In genomic region chr1:15866696-15867687, GRCh38 we compare ENCODE assay signal across 18 cellular contexts. TPM values are rescaled to one million over a fixed set of nuclear protein-coding genes. Genes with fewer than 3 reads are reported as not detected.
DNase-seq lines count a peak whose midpoint lies in the region; ATAC-seq and TF ChIP-seq lines count a peak whose summit lies in the region.
"Had no signal": no experiment of that assay in that cellular context is flagged by ENCODE, and none has a peak within 500 bp of the region (broad histone marks: within the 10 kb centered on the region; RNA-seq: fewer than 3 reads in every experiment).

No MANE protein-coding gene starts in this region.

- TF ChIP-seq EP300 in SK-N-SH (IDR thresholded peaks at IDR 0.05; ENCODE audit: borderline replicate concordance in 1 of 2, low read depth in 1 of 2, low read length in 1 of 2), result no peak

- no peak for TF ChIP-seq RAD21 in SK-N-SH (IDR thresholded peaks at IDR 0.05; ENCODE audit: low read length)

- ATAC-seq in SK-N-SH treated with all-trans-retinoic acid at 6 μM for 48 hours, result no peak
- peak; percentile 30 for ATAC-seq in sciatic nerve
- ATAC-seq: GM12878; left cardiac atrium; stimulated activated memory B cell treated with anti-CD40 and anti-IgM and Interleukin-4, amounts not matched to agents 10 μg/mL and 1 μg/mL and 100 μg/mL, for 72 hours had no signal

- H2AFZ ChIP-seq in SK-N-SH (ENCODE audit: low read depth), result no peak overlapping the region
- H2AFZ ChIP-seq: hepatocyte had no signal

- POLR2A ChIA-PET in SK-N-SH (lab: Yijun Ruan, JAX), result interaction anchor here (1.3 kb wide), 1 partner anchor 17 kb away, joined by 3 read pairs; no protein-coding TSS in a partner anchor

- no peaks in the 10 kb centered on the region for H3K27me3 ChIP-seq in SK-N-SH (ENCODE audit: insufficient read depth)
- no peaks in the 10 kb centered on the region for H3K27me3 ChIP-seq in dorsolateral prefrontal cortex
- H3K27me3 ChIP-seq: hepatocyte, transverse colon had no signal

- H4K20me1 ChIP-seq in SK-N-SH (ENCODE audit: insufficient read depth), result peaks cover 80% of the 10 kb centered on the region

- no peaks in the 10 kb centered on the region for H3K9me3 ChIP-seq in SK-N-SH
- H3K9me3 ChIP-seq: transverse colon had no signal

- peaks cover 11% of the 10 kb centered on the region for H3F3A ChIP-seq in SK-N-SH (replicated peaks; ENCODE audit: insufficient read depth)

- peaks cover 0 to 11% of the 10 kb centered on the region in 2 experiments; a peak in 2 of 4 replicates for H3K4me1 ChIP-seq in SK-N-SH (ENCODE audit: control insufficient read depth in 1 of 2, insufficient read depth in 2 of 2, low read depth in 1 of 2, low read length in 1 of 2)

- DNase-seq in SK-N-SH, result no peak
- peak; percentile 22 for DNase-seq in NCI-H526 treated with DMSO at 0.1 percent for 48 hours (lab: John Stamatoyannopoulos, UW)
- peak in 1 of 10 donors; percentile 41 for DNase-seq in dorsolateral prefrontal cortex
- DNase-seq in sciatic nerve (ENCODE audit: low spot score), result no peak
- no peak for DNase-seq in Ammon's horn (ENCODE audit: low spot score)
- DNase-seq in T-helper 1 cell, result no peak
- DNase-seq in SHP77 (lab: John Stamatoyannopoulos, UW), result no peak
- DNase-seq: activated B cell treated with CpG ODN at 0.5 μM for 24 hours; aorta; CD8-positive, alpha-beta memory T cell; left cardiac atrium; PC-3; transverse colon had no signal

- CTCF ChIA-PET in SK-N-SH (lab: Yijun Ruan, JAX), result interaction anchor here (0.7 to 1.6 kb wide), 4 partner anchors 8 to 141 kb away, joined by 3 to 5 read pairs (median 4); no protein-coding TSS in a partner anchor

- H3K9ac ChIP-seq in SK-N-SH, result no peak overlapping the region

- WGBS in SK-N-SH (ENCODE audit: low lambda C conversion rate), result 93% methylated on average over 6 of the region's 6 CpGs

- TF ChIP-seq CTCF in SK-N-SH (IDR thresholded peaks at IDR 0.05) (no peak), dorsolateral prefrontal cortex (IDR thresholded peaks at IDR 0.05 in 54 of 56, conservative IDR thresholded peaks at IDR 0.05 in 2 of 56; ENCODE audit: low read depth in 1 of 56, partially characterized antibody in 56 of 56) (no peak)

- intact Hi-C loops in dorsolateral prefrontal cortex (cut with DNase I), result no loop called here
- intact Hi-C loops in sciatic nerve (cut with DNase I), result no loop called here

- no peaks in the 10 kb centered on the region for H3K9me2 ChIP-seq in SK-N-SH

- peaks cover 100% of the 10 kb centered on the region for H3K79me2 ChIP-seq in SK-N-SH (ENCODE audit: insufficient read depth)

- H3K27ac ChIP-seq in SK-N-SH (ENCODE audit: low read depth in 2 of 2, low read length in 1 of 2) (no peak overlapping the region), dorsolateral prefrontal cortex (peak overlapping the region in 41 of 59 donors; percentile 0 to 76 (median 41))
- H3K27ac ChIP-seq: hepatocyte, transverse colon had no signal

- H3K4me3 ChIP-seq in SK-N-SH (ENCODE audit: low read depth in 2 of 2, low read length in 1 of 2), result no peak overlapping the region
- peak overlapping the region in 5 of 59 donors; percentile 10 to 36 (median 19) for H3K4me3 ChIP-seq in dorsolateral prefrontal cortex
- H3K4me3 ChIP-seq: GM12878, hepatocyte, smooth muscle cell, transverse colon had no signal

- H3K36me3 ChIP-seq in SK-N-SH (replicated peaks in 1 of 2; ENCODE audit: control insufficient read depth in 1 of 2, insufficient read depth in 2 of 2, low read length in 1 of 2), result no peaks in the 10 kb centered on the region
- H3K36me3 ChIP-seq: transverse colon had no signal

- 0 out of 2 replicates have a peak overlapping the region, but pooled peaks have one; percentile 6 for H3K4me2 ChIP-seq in SK-N-SH
- H3K4me2 ChIP-seq: hepatocyte, smooth muscle cell had no signal

TF ChIP-seq in SK-N-SH, 30 proteins besides CTCF, POLR2A, EP300 and RAD21:
- TF ChIP-seq GATA2 (CRISPR knock-in tag; IDR thresholded peaks at IDR 0.05), result no peak
- no peak for TF ChIP-seq CHD2 (IDR thresholded peaks at IDR 0.05; ENCODE audit: low read length, partially characterized antibody)
- TF ChIP-seq JUND (IDR thresholded peaks at IDR 0.05), result no peak
- TF ChIP-seq, protein P1, sequence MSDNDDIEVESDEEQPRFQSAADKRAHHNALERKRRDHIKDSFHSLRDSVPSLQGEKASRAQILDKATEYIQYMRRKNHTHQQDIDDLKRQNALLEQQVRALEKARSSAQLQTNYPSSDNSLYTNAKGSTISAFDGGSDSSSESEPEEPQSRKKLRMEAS (IDR thresholded peaks at IDR 0.05; ENCODE audit: low read depth), result no peak
- TF ChIP-seq NRF1 (IDR thresholded peaks at IDR 0.05; ENCODE audit: low read depth, low read length), result no peak
- TF ChIP-seq, protein P2, sequence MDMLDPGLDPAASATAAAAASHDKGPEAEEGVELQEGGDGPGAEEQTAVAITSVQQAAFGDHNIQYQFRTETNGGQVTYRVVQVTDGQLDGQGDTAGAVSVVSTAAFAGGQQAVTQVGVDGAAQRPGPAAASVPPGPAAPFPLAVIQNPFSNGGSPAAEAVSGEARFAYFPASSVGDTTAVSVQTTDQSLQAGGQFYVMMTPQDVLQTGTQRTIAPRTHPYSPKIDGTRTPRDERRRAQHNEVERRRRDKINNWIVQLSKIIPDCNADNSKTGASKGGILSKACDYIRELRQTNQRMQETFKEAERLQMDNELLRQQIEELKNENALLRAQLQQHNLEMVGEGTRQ (IDR thresholded peaks at IDR 0.05; ENCODE audit: borderline replicate concordance, low read depth, low read length), result no peak
- no peak for TF ChIP-seq POLR2AphosphoS5 (IDR thresholded peaks at IDR 0.05; ENCODE audit: low read depth, low read length)
- TF ChIP-seq IRF3 (IDR thresholded peaks at IDR 0.05; ENCODE audit: low read depth, low read length), result no peak
- TF ChIP-seq FOXJ3 (CRISPR knock-in tag; IDR thresholded peaks at IDR 0.05), result no peak
- no peak for TF ChIP-seq TEAD4 (IDR thresholded peaks at IDR 0.05; ENCODE audit: borderline replicate concordance, insufficient read depth)
- TF ChIP-seq FOSL2 (IDR thresholded peaks at IDR 0.05; ENCODE audit: borderline replicate concordance, low read depth), result no peak

TF ChIP-seq in SK-N-SH treated with all-trans-retinoic acid at 6 μM for 48 hours, 23 proteins besides CTCF, POLR2A, EP300 and RAD21:
- TF ChIP-seq ZNF8 (CRISPR knock-in tag; IDR thresholded peaks at IDR 0.05), result no peak

RNA-seq across cellular contexts. Expression of gene SPEN, which starts 19.5 kb away (rescaled TPM):
- 3.2 and 6.1 TPM in 2 replicates for polyA plus RNA-seq in SK-N-SH (2012; rRNA removed)
- polyA plus RNA-seq in SK-N-SH (2012; cell fraction: cytosol; rRNA removed), result 2.9 and 4.3 TPM in 2 replicates
- 24.6 and 35.8 TPM in 2 replicates for polyA plus RNA-seq in SK-N-SH (2012; cell fraction: nucleus; rRNA removed)
- 100 to 1,000 TPM in 25 of 120 experiments, 10 to 100 TPM in 95; 64.4 to 134 (median 84.8) TPM for total RNA-seq in dorsolateral prefrontal cortex
- total RNA-seq in sciatic nerve, result 97.7 TPM

RNA-seq across cellular contexts. Expression of gene UQCRHL, which starts 59.5 kb away (rescaled TPM):
- 2.8 and 4.1 TPM in 2 replicates for polyA plus RNA-seq in SK-N-SH (2012; rRNA removed)
- 4.1 and 9.7 TPM in 2 replicates for polyA plus RNA-seq in SK-N-SH (2012; cell fraction: cytosol; rRNA removed)
- polyA plus RNA-seq in SK-N-SH (2012; cell fraction: nucleus; rRNA removed), result 1.8 and 2.6 TPM in 2 replicates
- 1 to 10 TPM in 119 of 120 experiments, under 1 TPM in 1; 0.97 to 5.3 (median 3.0) TPM for total RNA-seq in dorsolateral prefrontal cortex
- total RNA-seq in sciatic nerve, result 1.5 TPM

Comparison
In these comparisons a context has a peak if more than half of its experiments do, and no peak if none do; other contexts are left out.
1. H3K27ac ChIP-seq: peak in dorsolateral prefrontal cortex (41 of 59); none in SK-N-SH (0 of 2).